Comparison of ENCODE assay signal across 18 cellular contexts in the genomic region with DNA sequence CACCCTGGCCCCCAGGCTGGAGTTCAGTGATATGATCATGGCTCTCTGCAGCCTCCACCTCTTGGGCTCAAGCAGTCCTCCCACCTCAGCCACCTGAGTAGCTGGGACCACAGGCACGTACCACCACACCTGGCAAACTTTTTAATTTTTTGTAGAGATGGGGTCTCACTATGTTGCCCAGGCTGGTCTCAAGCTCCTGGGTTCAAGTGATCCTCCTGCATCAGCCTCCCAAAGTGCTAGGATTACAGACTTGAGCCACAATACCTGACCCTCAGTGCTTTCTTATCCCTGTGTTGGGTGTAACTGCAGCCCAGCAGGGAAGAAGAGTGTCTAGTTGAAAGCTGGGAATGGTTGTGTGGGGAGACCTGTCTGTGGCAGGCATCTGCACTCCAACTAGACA. TPM values are rescaled to one million over a fixed set of nuclear protein-coding genes. Genes with fewer than 3 reads are reported as not detected.
DNase-seq lines count a peak whose midpoint lies in the region; ATAC-seq and TF ChIP-seq lines count a peak whose summit lies in the region.
"Had no signal": no experiment of that assay in that cellular context is flagged by ENCODE, and none has a peak within 500 bp of the region (broad histone marks: within the 10 kb centered on the region; RNA-seq: fewer than 3 reads in every experiment).

No MANE protein-coding gene starts in this region.

- H3K9ac ChIP-seq in SK-N-SH, result no peak overlapping the region; the same call in 1 of the 2 replicates
- no peak overlapping the region for H3K9ac ChIP-seq in trophoblast cell (ENCODE audit: low read length)

- peaks cover 4% of the 10 kb centered on the region for H3K79me1 ChIP-seq in trophoblast cell (ENCODE audit: low read length)

- H2BK12ac ChIP-seq in trophoblast cell (ENCODE audit: low read length), result no peak overlapping the region

- H3K27ac ChIP-seq in SK-N-SH (ENCODE audit: low read depth in 2 of 2, low read length in 1 of 2) (peak overlapping the region in 1 of 2 experiments; percentile 59; a peak in 2 of 4 replicates), trophoblast cell (ENCODE audit: low read depth, low read length) (no peak overlapping the region), temporal lobe (ENCODE audit: low read depth, low read length) (peak overlapping the region; percentile 69)
- H3K27ac ChIP-seq: 22Rv1, C4-2B had no signal

- no peak for TF ChIP-seq RAD21 in SK-N-SH (IDR thresholded peaks at IDR 0.05; ENCODE audit: low read length)

- H4K12ac ChIP-seq in trophoblast cell (ENCODE audit: low read depth, low read length), result no peak overlapping the region

- H2AFZ ChIP-seq in SK-N-SH (ENCODE audit: low read depth) (no peak overlapping the region), trophoblast cell (ENCODE audit: insufficient read depth, low read length, poor library complexity) (no peak overlapping the region)

- H3K36me3 Mint-ChIP-seq in central memory CD8-positive, alpha-beta T cell (ENCODE audit: insufficient read depth), result peaks cover 39% of the 10 kb centered on the region

- CTCF ChIA-PET in SK-N-SH (lab: Yijun Ruan, JAX), result interaction anchor here (0.9 to 16.0 kb wide), 5 partner anchors 9 to 499 kb away, joined by 3 to 211 read pairs (median 6); partner anchors contain the start of gene C9orf50

- H3F3A ChIP-seq in SK-N-SH (replicated peaks; ENCODE audit: insufficient read depth), result peaks cover 4% of the 10 kb centered on the region

- no peaks in the 10 kb centered on the region for H4K20me1 ChIP-seq in SK-N-SH (ENCODE audit: insufficient read depth)

- H3K4ac ChIP-seq in trophoblast cell (ENCODE audit: low read depth, low read length), result no peak overlapping the region

- peak overlapping the region; percentile 25; the same call in 1 of the 2 replicates for H3K4me2 ChIP-seq in SK-N-SH
- no peak overlapping the region for H3K4me2 ChIP-seq in trophoblast cell (ENCODE audit: low read length)

- H3K36me3 ChIP-seq in SK-N-SH (replicated peaks in 1 of 2; ENCODE audit: control insufficient read depth in 1 of 2, insufficient read depth in 2 of 2, low read length in 1 of 2), result peaks cover 9 to 11% of the 10 kb centered on the region in 2 experiments
- peaks cover 23 to 42% of the 10 kb centered on the region in 2 experiments for H3K36me3 ChIP-seq in trophoblast cell (ENCODE audit: control insufficient read depth in 1 of 2, insufficient read depth in 2 of 2, low read length in 2 of 2)

- no peaks in the 10 kb centered on the region for H3K9me3 ChIP-seq in SK-N-SH
- no peaks in the 10 kb centered on the region for H3K9me3 ChIP-seq in trophoblast cell (ENCODE audit: insufficient read depth, low read depth, low read length)

- WGBS in SK-N-SH (ENCODE audit: low lambda C conversion rate), result 100% methylated on average over 1 of the region's 1 CpG
- no CpG with 5 or more reads among the region's 1 CpG for WGBS in trophoblast cell (ENCODE audit: extremely low coverage, insufficient coverage, insufficient read length)

- H3K9me2 ChIP-seq in SK-N-SH, result no peaks in the 10 kb centered on the region

- no peak overlapping the region for H3K14ac ChIP-seq in trophoblast cell (ENCODE audit: low read length)

- no peak overlapping the region for H4K91ac ChIP-seq in trophoblast cell (ENCODE audit: low read depth, low read length)

- peak overlapping the region; percentile 38 for H3K27ac Mint-ChIP-seq in central memory CD8-positive, alpha-beta T cell (ENCODE audit: low read depth)

- no peaks in the 10 kb centered on the region for H3K9me3 Mint-ChIP-seq in central memory CD8-positive, alpha-beta T cell
- H3K9me3 Mint-ChIP-seq: H9 had no signal

- no peak overlapping the region for H3K18ac ChIP-seq in trophoblast cell (ENCODE audit: low read length)

- no peak for TF ChIP-seq CTCF in SK-N-SH (IDR thresholded peaks at IDR 0.05)

- no peak overlapping the region for H3K4me3 ChIP-seq in SK-N-SH (ENCODE audit: low read depth in 2 of 2, low read length in 1 of 2)
- peak overlapping the region; percentile 20 for H3K4me3 ChIP-seq in trophoblast cell (ENCODE audit: low read depth, low read length)

- no peak overlapping the region for H4K8ac ChIP-seq in trophoblast cell (ENCODE audit: low read depth, low read length)

- no peak overlapping the region for H3K4me3 Mint-ChIP-seq in central memory CD8-positive, alpha-beta T cell
- H3K4me3 Mint-ChIP-seq: H9 had no signal

- no peaks in the 10 kb centered on the region for H3K27me3 ChIP-seq in SK-N-SH (ENCODE audit: insufficient read depth)
- H3K27me3 ChIP-seq in trophoblast cell (ENCODE audit: insufficient read depth, low read length), result no peaks in the 10 kb centered on the region

- POLR2A ChIA-PET in SK-N-SH (lab: Yijun Ruan, JAX), result no interaction called here

- no peak for DNase-seq in SK-N-SH
- DNase-seq in central memory CD8-positive, alpha-beta T cell (ENCODE audit: low spot score in 2 of 2), result no peak
- no peak for DNase-seq in trophoblast cell
- no peak for DNase-seq in amniotic stem cell (lab: John Stamatoyannopoulos, UW)
- no peak for DNase-seq in NCI-H1417 treated with DMSO at 0.1 percent for 48 hours (lab: John Stamatoyannopoulos, UW)
- DNase-seq in DMS79 (lab: John Stamatoyannopoulos, UW), result no peak
- DNase-seq: AML-193, DMS79 treated with DMSO at 0.1 percent for 48 hours, NCI-H1105, NCI-H1694, NCI-H510A, NCI-H774, SHP77 treated with DMSO at 0.1 percent for 48 hours had no signal

- no peak overlapping the region for H2BK120ac ChIP-seq in trophoblast cell (ENCODE audit: insufficient read depth, low read length, poor library complexity)

- no peak overlapping the region for H2AK5ac ChIP-seq in trophoblast cell (ENCODE audit: low read length)

- H3K27me3 Mint-ChIP-seq in central memory CD8-positive, alpha-beta T cell, result no peaks in the 10 kb centered on the region

- no peak for ATAC-seq in SK-N-SH treated with all-trans-retinoic acid at 6 μM for 48 hours
- no peak for ATAC-seq in central memory CD8-positive, alpha-beta T cell (replicated peaks; ENCODE audit: extremely low read depth, poor library complexity, severe bottlenecking)

- H2BK5ac ChIP-seq in trophoblast cell (ENCODE audit: low read depth, low read length, poor library complexity), result no peak overlapping the region

- H3K4me1 Mint-ChIP-seq in central memory CD8-positive, alpha-beta T cell, result peaks cover 7% of the 10 kb centered on the region

- no peak overlapping the region for H3K23ac ChIP-seq in trophoblast cell (ENCODE audit: low read length)

- H3K79me2 ChIP-seq in SK-N-SH (ENCODE audit: insufficient read depth) (peaks cover 49% of the 10 kb centered on the region), trophoblast cell (ENCODE audit: control insufficient read depth, insufficient read depth, low read length, poor library complexity) (no peaks in the 10 kb centered on the region)

- H3K4me1 ChIP-seq in SK-N-SH (ENCODE audit: control insufficient read depth in 1 of 2, insufficient read depth in 2 of 2, low read depth in 1 of 2, low read length in 1 of 2) (peaks cover 9 to 15% of the 10 kb centered on the region in 2 experiments; a peak in 3 of 4 replicates), trophoblast cell (ENCODE audit: control insufficient read depth in 1 of 2, insufficient read depth in 2 of 2, low read length in 2 of 2) (peaks cover 3 to 5% of the 10 kb centered on the region in 2 experiments)

- no peak for TF ChIP-seq EP300 in SK-N-SH (IDR thresholded peaks at IDR 0.05; ENCODE audit: borderline replicate concordance in 1 of 2, low read depth in 1 of 2, low read length in 1 of 2)

TF ChIP-seq in SK-N-SH, 30 proteins besides CTCF, POLR2A, EP300 and RAD21:
- TF ChIP-seq TAF1 (IDR thresholded peaks at IDR 0.05; ENCODE audit: borderline replicate concordance, low read depth, low read length), result no peak
- TF ChIP-seq MEF2A (IDR thresholded peaks at IDR 0.05; ENCODE audit: borderline replicate concordance, low read depth), result no peak
- TF ChIP-seq RCOR1 (IDR thresholded peaks at IDR 0.05; ENCODE audit: low read length), result no peak
- no peak for TF ChIP-seq SMC3 (IDR thresholded peaks at IDR 0.05; ENCODE audit: low read depth, low read length)
- no peak for TF ChIP-seq FOXJ3 (CRISPR knock-in tag; IDR thresholded peaks at IDR 0.05)

TF ChIP-seq in SK-N-SH treated with all-trans-retinoic acid at 6 μM for 48 hours, 23 proteins besides CTCF, POLR2A, EP300 and RAD21 (continues in another document):
- TF ChIP-seq BACH2 (CRISPR knock-in tag; IDR thresholded peaks at IDR 0.05; ENCODE audit: borderline replicate concordance), result no peak
- no peak for TF ChIP-seq ZNF565 (CRISPR knock-in tag; conservative IDR thresholded peaks at IDR 0.05; ENCODE audit: low read depth)
- no peak for TF ChIP-seq CREB5 (CRISPR knock-in tag; IDR thresholded peaks at IDR 0.05; ENCODE audit: low read depth)

RNA-seq across cellular contexts. Expression of gene PTPA, which starts 10.9 kb away (rescaled TPM):
- polyA plus RNA-seq in SK-N-SH (2012; rRNA removed), result 130 and 149 TPM in 2 replicates
- polyA plus RNA-seq in SK-N-SH (2012; cell fraction: cytosol; rRNA removed), result 92.2 and 118 TPM in 2 replicates
- 127 and 164 TPM in 2 replicates for polyA plus RNA-seq in SK-N-SH (2012; cell fraction: nucleus; rRNA removed)
- 62.5 and 63.2 TPM in 2 replicates for polyA plus RNA-seq in trophoblast cell (2013)
- total RNA-seq in temporal lobe, result 51.4 TPM

RNA-seq across cellular contexts. Expression of gene CRAT, which starts 11.5 kb away (rescaled TPM):
- 29.7 and 44.5 TPM in 2 replicates for polyA plus RNA-seq in SK-N-SH (2012; rRNA removed)
- polyA plus RNA-seq in SK-N-SH (2012; cell fraction: cytosol; rRNA removed), result 20.8 and 32.9 TPM in 2 replicates
- 59.3 and 67.2 TPM in 2 replicates for polyA plus RNA-seq in SK-N-SH (2012; cell fraction: nucleus; rRNA removed)
- polyA plus RNA-seq in trophoblast cell (2013), result 13.3 and 13.9 TPM in 2 replicates
- total RNA-seq in temporal lobe, result 15.7 TPM

RNA-seq across cellular contexts. Expression of gene DOLPP1, which starts 41.2 kb away (rescaled TPM):
- polyA plus RNA-seq in SK-N-SH (2012; rRNA removed), result 19.9 and 20.4 TPM in 2 replicates
- 11.7 and 17.0 TPM in 2 replicates for polyA plus RNA-seq in SK-N-SH (2012; cell fraction: cytosol; rRNA removed)
- polyA plus RNA-seq in SK-N-SH (2012; cell fraction: nucleus; rRNA removed), result 20.2 and 29.0 TPM in 2 replicates
- 25.6 and 29.1 TPM in 2 replicates for polyA plus RNA-seq in trophoblast cell (2013)
- 9.8 TPM for total RNA-seq in temporal lobe

RNA-seq across cellular contexts. Expression of gene IER5L, which starts 55.9 kb away (rescaled TPM):
- polyA plus RNA-seq in SK-N-SH (2012; rRNA removed), result 8.9 and 16.2 TPM in 2 replicates
- polyA plus RNA-seq in SK-N-SH (2012; cell fraction: cytosol; rRNA removed), result 6.6 and 9.6 TPM in 2 replicates
- 22.0 and 25.7 TPM in 2 replicates for polyA plus RNA-seq in SK-N-SH (2012; cell fraction: nucleus; rRNA removed)
- 63.3 and 64.2 TPM in 2 replicates for polyA plus RNA-seq in trophoblast cell (2013)
- total RNA-seq in temporal lobe, result 20.2 TPM
